8 cellular contexts compared by ENCODE assay signal in genomic region chr2:222797308-222797707, GRCh38.
DNase-seq lines count a peak whose midpoint lies in the region; ATAC-seq and TF ChIP-seq lines count a peak whose summit lies in the region.

No MANE protein-coding gene starts in this region.

- H3K79me2 ChIP-seq in SU-DHL-6 (ENCODE audit: insufficient read depth, low read length) = no peaks in the 10 kb centered on the region

- H3K36me3 ChIP-seq in SU-DHL-6 (ENCODE audit: low read length) = no peaks in the 10 kb centered on the region

- no peaks in the 10 kb centered on the region for H3K27me3 ChIP-seq in CD4-positive, alpha-beta T cell (ENCODE audit: control insufficient read depth, insufficient read depth, low read length)
- no peaks in the 10 kb centered on the region for H3K27me3 ChIP-seq in SU-DHL-6 (ENCODE audit: low read length)

- H3K9me2 ChIP-seq in SU-DHL-6 (replicated peaks; ENCODE audit: insufficient read depth, low read length) = no peaks in the 10 kb centered on the region

- no peaks in the 10 kb centered on the region for H3K9me3 Mint-ChIP-seq in CD4-positive, alpha-beta T cell
- H3K9me3 Mint-ChIP-seq in stimulated activated effector memory CD8-positive, alpha-beta T cell treated with anti-CD3 and anti-CD28 coated beads, Interleukin-12 subunit alpha, Interleukin-12 subunit beta, amount 100 ng/mL, for 72 hours = no peaks in the 10 kb centered on the region

- H3K4me3 Mint-ChIP-seq in CD4-positive, alpha-beta T cell = no peak overlapping the region
- H3K4me3 Mint-ChIP-seq in stimulated activated effector memory CD8-positive, alpha-beta T cell treated with anti-CD3 and anti-CD28 coated beads, Interleukin-12 subunit alpha, Interleukin-12 subunit beta, amount 100 ng/mL, for 72 hours = no peak overlapping the region

- ATAC-seq in CD4-positive, alpha-beta T cell (ENCODE audit: poor library complexity) = no peak
- ATAC-seq in HG03342 (IDR thresholded peaks at IDR 0.05; ENCODE audit: unreplicated experiment) (no peak), HG03469 (IDR thresholded peaks at IDR 0.05; ENCODE audit: unreplicated experiment) (no peak), GM18505 (IDR thresholded peaks at IDR 0.05; ENCODE audit: unreplicated experiment) (no peak)
- no peak for ATAC-seq in stimulated activated effector memory CD8-positive, alpha-beta T cell treated with anti-CD3 and anti-CD28 coated beads, Interleukin-12 subunit alpha, Interleukin-12 subunit beta, amount 100 ng/mL, for 72 hours

- no peak overlapping the region for H3K4me2 ChIP-seq in SU-DHL-6 (ENCODE audit: low read depth, low read length, poor library complexity, severe bottlenecking)

- DNase-seq in CD4-positive, alpha-beta T cell = no peak
- peak; percentile 38 for DNase-seq in HEK293T (ENCODE audit: extremely low spot score)
- DNase-seq in iPS-NIHi11 (ENCODE audit: low spot score) = peak; percentile 40
- DNase-seq in stimulated activated effector memory CD8-positive, alpha-beta T cell treated with anti-CD3 and anti-CD28 coated beads, Interleukin-12 subunit alpha, Interleukin-12 subunit beta, amount 100 ng/mL, for 72 hours (ENCODE audit: low spot score in 2 of 2) = no peak

- no peak for TF ChIP-seq POLR2A in GM18505 (IDR thresholded peaks at IDR 0.05; ENCODE audit: borderline replicate concordance, extremely low read depth, insufficient read depth, insufficient read length)

- TF ChIP-seq CTCF in CD4-positive, alpha-beta T cell (IDR thresholded peaks at IDR 0.05) = peak; percentile 24
- TF ChIP-seq CTCF in SU-DHL-6 (IDR thresholded peaks at IDR 0.05; ENCODE audit: insufficient read depth, low read length, poor library complexity, severe bottlenecking) = peak; percentile 54

- no peaks in the 10 kb centered on the region for H3K36me3 Mint-ChIP-seq in CD4-positive, alpha-beta T cell (ENCODE audit: low read depth)
- H3K36me3 Mint-ChIP-seq in stimulated activated effector memory CD8-positive, alpha-beta T cell treated with anti-CD3 and anti-CD28 coated beads, Interleukin-12 subunit alpha, Interleukin-12 subunit beta, amount 100 ng/mL, for 72 hours = no peaks in the 10 kb centered on the region

- H4K20me1 ChIP-seq in SU-DHL-6 (ENCODE audit: low read depth, low read length) = no peaks in the 10 kb centered on the region

- CTCF ChIA-PET in CD4-positive, alpha-beta T cell (lab: Charles Lee) = interaction anchor here (0.7 to 1.3 kb wide), 4 partner anchors 106 to 129 kb away, joined by 4 to 5 read pairs (median 4); no protein-coding TSS in a partner anchor
- CTCF ChIA-PET in HEK293T (lab: Yijun Ruan, JAX) = interaction anchor here (0.6 to 1.7 kb wide), 17 partner anchors 9 to 112 kb away, joined by 3 to 10 read pairs (median 4); no protein-coding TSS in a partner anchor

- H3F3A ChIP-seq in SU-DHL-6 (ENCODE audit: insufficient read depth) = no peaks in the 10 kb centered on the region

- H3K9me3 ChIP-seq in CD4-positive, alpha-beta T cell (ENCODE audit: control insufficient read depth, low read length) = no peaks in the 10 kb centered on the region
- no peaks in the 10 kb centered on the region for H3K9me3 ChIP-seq in SU-DHL-6 (ENCODE audit: insufficient read depth, low read length)

- H3K27ac Mint-ChIP-seq in CD4-positive, alpha-beta T cell = no peak overlapping the region
- H3K27ac Mint-ChIP-seq in stimulated activated effector memory CD8-positive, alpha-beta T cell treated with anti-CD3 and anti-CD28 coated beads, Interleukin-12 subunit alpha, Interleukin-12 subunit beta, amount 100 ng/mL, for 72 hours = no peak overlapping the region

- POLR2A ChIA-PET in CD4-positive, alpha-beta T cell (lab: Charles Lee) = no interaction called here
- POLR2A ChIA-PET in HEK293T (lab: Yijun Ruan, JAX) = interaction anchor here (1.0 kb wide), 1 partner anchor 65 kb away, joined by 3 read pairs; no protein-coding TSS in a partner anchor

- no peak overlapping the region for H3K9ac ChIP-seq in SU-DHL-6 (ENCODE audit: low read length)

- H3K4me3 ChIP-seq in SU-DHL-6 (ENCODE audit: insufficient read depth, low read length, poor library complexity, severe bottlenecking) = no peak overlapping the region

- intact Hi-C loops in CD4-positive, alpha-beta T cell (cut with DNase I, micrococcal nuclease) = loop anchor here in 1 of 2 experiments (5.0 kb wide), 1 partner anchor 105 kb away; no protein-coding TSS in a partner anchor

- H3K27me3 Mint-ChIP-seq in CD4-positive, alpha-beta T cell = peaks cover 1% of the 10 kb centered on the region

- H2AFZ ChIP-seq in SU-DHL-6 (ENCODE audit: low read depth, low read length, severe bottlenecking) = no peak overlapping the region

- no peaks in the 10 kb centered on the region for H3K4me1 Mint-ChIP-seq in CD4-positive, alpha-beta T cell (ENCODE audit: low read depth)
- no peaks in the 10 kb centered on the region for H3K4me1 Mint-ChIP-seq in stimulated activated effector memory CD8-positive, alpha-beta T cell treated with anti-CD3 and anti-CD28 coated beads, Interleukin-12 subunit alpha, Interleukin-12 subunit beta, amount 100 ng/mL, for 72 hours

- no peak overlapping the region for H3K27ac ChIP-seq in CD4-positive, alpha-beta T cell (ENCODE audit: low read depth, low read length)
- no peak overlapping the region for H3K27ac ChIP-seq in SU-DHL-6 (ENCODE audit: low read depth, low read length)

TF ChIP-seq in HEK293T, 16 proteins besides CTCF, POLR2A, EP300 and RAD21:
- TF ChIP-seq ELF4 (IDR thresholded peaks at IDR 0.05) (no peak), FOXA1 (IDR thresholded peaks at IDR 0.05) (no peak), NFRKB (IDR thresholded peaks at IDR 0.05) (no peak), SUZ12 (IDR thresholded peaks at IDR 0.05) (no peak), HDGF (IDR thresholded peaks at IDR 0.05; ENCODE audit: borderline replicate concordance) (no peak), SP1 (IDR thresholded peaks at IDR 0.05) (no peak)

Comparison
In these comparisons a context has a peak if more than half of its experiments do, and no peak if none do; other contexts are left out.
1. DNase-seq: peak in HEK293T (single experiment) and iPS-NIHi11 (single experiment); none in CD4-positive, alpha-beta T cell (0 of 10) and stimulated activated effector memory CD8-positive, alpha-beta T cell treated with anti-CD3 and anti-CD28 coated beads, Interleukin-12 subunit alpha, Interleukin-12 subunit beta, amount 100 ng/mL, for 72 hours (0 of 2).